ENCODE assay signal across 22 cellular contexts in the genomic region with DNA sequence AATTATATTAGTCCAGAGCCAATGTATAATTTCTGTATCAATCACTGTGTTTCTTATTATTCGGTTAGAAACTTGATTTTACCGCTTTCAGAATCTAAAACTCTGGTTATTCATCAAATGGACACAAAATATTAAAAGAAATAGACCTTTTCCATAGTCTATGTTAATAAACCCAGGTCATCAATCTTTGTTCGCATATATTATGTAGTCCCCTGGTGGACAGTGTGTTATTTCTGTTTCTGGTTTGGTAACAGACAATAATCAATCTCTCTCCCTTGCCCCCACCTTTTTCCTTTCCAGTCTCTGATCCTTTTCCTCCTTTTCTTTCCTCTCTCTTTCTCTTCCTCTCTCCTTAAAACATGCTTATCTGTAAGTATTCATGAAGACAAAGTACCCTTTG.
"Had no signal": no experiment of that assay in that cellular context is flagged by ENCODE, and none has a peak within 500 bp of the region (broad histone marks: within the 10 kb centered on the region; RNA-seq: fewer than 3 reads in every experiment).

No MANE protein-coding gene starts in this region.

- H3K4me1 ChIP-seq: spleen, testis, transverse colon had no signal

- H3K4me3 ChIP-seq: gastroesophageal sphincter, spleen, testis, transverse colon had no signal

- H3K27ac ChIP-seq: gastroesophageal sphincter, spleen, testis, transverse colon had no signal

- H3K4me1 Mint-ChIP-seq: activated B cell treated with CpG ODN at 0.5 μM for 24 hours; activated T-helper 17 cell treated with anti-CD3 and anti-CD28 coated beads, Interleukin-2, amount 50 U/mL, for 72 hours; central memory CD8-positive, alpha-beta T cell; naive thymus-derived CD4-positive, alpha-beta T cell had no signal

- H3K36me3 ChIP-seq: gastroesophageal sphincter, spleen, transverse colon had no signal

- H3K27me3 Mint-ChIP-seq: activated CD8-positive, alpha-beta T cell treated with anti-CD3 and anti-CD28 coated beads for 36 hours; activated T-helper 17 cell treated with anti-CD3 and anti-CD28 coated beads, Interleukin-2, amount 50 U/mL, for 72 hours; central memory CD8-positive, alpha-beta T cell had no signal

- H3K27ac Mint-ChIP-seq: activated B cell treated with CpG ODN at 0.5 μM for 24 hours; activated CD8-positive, alpha-beta T cell treated with anti-CD3 and anti-CD28 coated beads for 36 hours; activated T-helper 17 cell treated with anti-CD3 and anti-CD28 coated beads, Interleukin-2, amount 50 U/mL, for 72 hours; naive thymus-derived CD4-positive, alpha-beta T cell had no signal

- H3K27me3 ChIP-seq: gastroesophageal sphincter, spleen, testis, transverse colon had no signal

- ATAC-seq: activated CD8-positive, alpha-beta T cell treated with anti-CD3 and anti-CD28 coated beads for 36 hours; activated T-cell treated with anti-CD3 and anti-CD28 coated beads, Interleukin-2, amount 50 U/mL, for 4 hours; activated T-helper 17 cell treated with anti-CD3 and anti-CD28 coated beads, Interleukin-2, amount 50 U/mL, for 72 hours; gastroesophageal sphincter; left colon; naive thymus-derived CD4-positive, alpha-beta T cell; right cardiac atrium had no signal

- DNase-seq: activated B cell treated with CpG ODN at 0.5 μM for 24 hours; activated CD4-positive, alpha-beta T cell treated with anti-CD3 and anti-CD28 coated beads, Interleukin-2, amount 50 U/mL, for 1 hour; activated CD8-positive, alpha-beta T cell treated with anti-CD3 and anti-CD28 coated beads for 36 hours; activated gamma-delta T cell treated with Interleukin-2 at 50 U/mL for 16 hours; activated naive CD4-positive, alpha-beta T cell treated with anti-CD3 and anti-CD28 coated beads, Interleukin-2, amount 50 U/mL, for 16 hours; activated T-cell treated with anti-CD3 and anti-CD28 coated beads, Interleukin-2, amount 50 U/mL, for 4 hours; dermis blood vessel endothelial cell; effector CD4-positive, alpha-beta T cell; hippocampal formation; kidney; left colon; mammary epithelial cell; naive thymus-derived CD4-positive, alpha-beta T cell; right cardiac atrium; spleen; stimulated activated naive CD4-positive, alpha-beta T cell treated with Interleukin-2 at 50 U/mL for 16 hours; T-helper 2 cell; testis; transverse colon had no signal

- H3K36me3 Mint-ChIP-seq: naive thymus-derived CD4-positive, alpha-beta T cell had no signal

- H3K4me3 Mint-ChIP-seq: activated B cell treated with CpG ODN at 0.5 μM for 24 hours; activated CD8-positive, alpha-beta T cell treated with anti-CD3 and anti-CD28 coated beads for 36 hours; activated T-cell treated with anti-CD3 and anti-CD28 coated beads, Interleukin-2, amount 50 U/mL, for 4 hours; activated T-helper 17 cell treated with anti-CD3 and anti-CD28 coated beads, Interleukin-2, amount 50 U/mL, for 72 hours; central memory CD8-positive, alpha-beta T cell; naive thymus-derived CD4-positive, alpha-beta T cell had no signal

- H3K9me3 ChIP-seq: gastroesophageal sphincter, testis, transverse colon had no signal
